In genomic region chr16:57798953-57799618, GRCh38 we compare ENCODE assay signal across 1 cellular context.
A peak's percentile ranks its signal among the peaks of the same experiment; 100 is the strongest.
TF ChIP-seq lines count a peak whose summit lies in the region.

No MANE protein-coding gene starts in this region.

TF ChIP-seq in HepG2, 621 proteins besides CTCF, POLR2A, EP300 and RAD21 (continued from another document):
- TF ChIP-seq, protein P1, sequence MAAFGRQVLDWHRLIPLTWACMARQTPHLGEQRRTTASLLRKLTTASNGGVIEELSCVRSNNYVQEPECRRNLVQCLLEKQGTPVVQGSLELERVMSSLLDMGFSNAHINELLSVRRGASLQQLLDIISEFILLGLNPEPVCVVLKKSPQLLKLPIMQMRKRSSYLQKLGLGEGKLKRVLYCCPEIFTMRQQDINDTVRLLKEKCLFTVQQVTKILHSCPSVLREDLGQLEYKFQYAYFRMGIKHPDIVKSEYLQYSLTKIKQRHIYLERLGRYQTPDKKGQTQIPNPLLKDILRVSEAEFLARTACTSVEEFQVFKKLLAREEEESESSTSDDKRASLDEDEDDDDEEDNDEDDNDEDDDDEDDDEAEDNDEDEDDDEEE (CRISPR knock-in tag; IDR thresholded peaks at IDR 0.05) = 0 out of 2 replicates have a peak, but pooled peaks have one; percentile 26
- TF ChIP-seq, protein P2, sequence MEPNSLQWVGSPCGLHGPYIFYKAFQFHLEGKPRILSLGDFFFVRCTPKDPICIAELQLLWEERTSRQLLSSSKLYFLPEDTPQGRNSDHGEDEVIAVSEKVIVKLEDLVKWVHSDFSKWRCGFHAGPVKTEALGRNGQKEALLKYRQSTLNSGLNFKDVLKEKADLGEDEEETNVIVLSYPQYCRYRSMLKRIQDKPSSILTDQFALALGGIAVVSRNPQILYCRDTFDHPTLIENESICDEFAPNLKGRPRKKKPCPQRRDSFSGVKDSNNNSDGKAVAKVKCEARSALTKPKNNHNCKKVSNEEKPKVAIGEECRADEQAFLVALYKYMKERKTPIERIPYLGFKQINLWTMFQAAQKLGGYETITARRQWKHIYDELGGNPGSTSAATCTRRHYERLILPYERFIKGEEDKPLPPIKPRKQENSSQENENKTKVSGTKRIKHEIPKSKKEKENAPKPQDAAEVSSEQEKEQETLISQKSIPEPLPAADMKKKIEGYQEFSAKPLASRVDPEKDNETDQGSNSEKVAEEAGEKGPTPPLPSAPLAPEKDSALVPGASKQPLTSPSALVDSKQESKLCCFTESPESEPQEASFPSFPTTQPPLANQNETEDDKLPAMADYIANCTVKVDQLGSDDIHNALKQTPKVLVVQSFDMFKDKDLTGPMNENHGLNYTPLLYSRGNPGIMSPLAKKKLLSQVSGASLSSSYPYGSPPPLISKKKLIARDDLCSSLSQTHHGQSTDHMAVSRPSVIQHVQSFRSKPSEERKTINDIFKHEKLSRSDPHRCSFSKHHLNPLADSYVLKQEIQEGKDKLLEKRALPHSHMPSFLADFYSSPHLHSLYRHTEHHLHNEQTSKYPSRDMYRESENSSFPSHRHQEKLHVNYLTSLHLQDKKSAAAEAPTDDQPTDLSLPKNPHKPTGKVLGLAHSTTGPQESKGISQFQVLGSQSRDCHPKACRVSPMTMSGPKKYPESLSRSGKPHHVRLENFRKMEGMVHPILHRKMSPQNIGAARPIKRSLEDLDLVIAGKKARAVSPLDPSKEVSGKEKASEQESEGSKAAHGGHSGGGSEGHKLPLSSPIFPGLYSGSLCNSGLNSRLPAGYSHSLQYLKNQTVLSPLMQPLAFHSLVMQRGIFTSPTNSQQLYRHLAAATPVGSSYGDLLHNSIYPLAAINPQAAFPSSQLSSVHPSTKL (CRISPR knock-in tag; IDR thresholded peaks at IDR 0.05) = no peak
- TF ChIP-seq MTA3 (CRISPR knock-in tag; IDR thresholded peaks at IDR 0.05) (no peak), MAZ (IDR thresholded peaks at IDR 0.05; ENCODE audit: borderline replicate concordance, low read depth, low read length) (no peak), MAZ (CRISPR knock-in tag; IDR thresholded peaks at IDR 0.05; ENCODE audit: low read depth) (no peak), STAT6 (CRISPR knock-in tag; IDR thresholded peaks at IDR 0.05; ENCODE audit: borderline replicate concordance) (no peak), ZBTB20 (CRISPR knock-in tag; IDR thresholded peaks at IDR 0.05; ENCODE audit: borderline replicate concordance, low read depth) (0 out of 2 replicates have a peak, but pooled peaks have one; percentile 50), SP4 (CRISPR knock-in tag; IDR thresholded peaks at IDR 0.05) (no peak), ZNF780A (CRISPR knock-in tag; IDR thresholded peaks at IDR 0.05) (0 out of 2 replicates have a peak, but pooled peaks have one; percentile 39), PITX1 (CRISPR knock-in tag; IDR thresholded peaks at IDR 0.05) (peak; percentile 27; the same call in 1 of the 2 replicates), ZNF501 (CRISPR knock-in tag; IDR thresholded peaks at IDR 0.05) (peak; percentile 12; the same call in 1 of the 2 replicates), TBX2 (CRISPR knock-in tag; IDR thresholded peaks at IDR 0.05; ENCODE audit: borderline replicate concordance) (no peak), ZNF747 (CRISPR knock-in tag; IDR thresholded peaks at IDR 0.05; ENCODE audit: borderline replicate concordance) (0 out of 2 replicates have a peak, but pooled peaks have one; percentile 2), ZKSCAN1 (IDR thresholded peaks at IDR 0.05; ENCODE audit: low read length) (peak; percentile 84), SOX6 (IDR thresholded peaks at IDR 0.05) (no peak), SOX6 (CRISPR knock-in tag; IDR thresholded peaks at IDR 0.05) (no peak), ELF3 (CRISPR knock-in tag; IDR thresholded peaks at IDR 0.05) (0 out of 2 replicates have a peak, but pooled peaks have one; percentile 6), HOXA5 (CRISPR knock-in tag; IDR thresholded peaks at IDR 0.05) (no peak), ZNF124 (CRISPR knock-in tag; IDR thresholded peaks at IDR 0.05) (no peak), ZNF326 (CRISPR knock-in tag; IDR thresholded peaks at IDR 0.05; ENCODE audit: borderline replicate concordance) (no peak), KLF9 (CRISPR knock-in tag; IDR thresholded peaks at IDR 0.05; ENCODE audit: low read depth) (no peak), ZBTB33 (CRISPR knock-in tag; IDR thresholded peaks at IDR 0.05) (no peak), IRF2 (CRISPR knock-in tag; IDR thresholded peaks at IDR 0.05) (0 out of 2 replicates have a peak, but pooled peaks have one; percentile 21)
- TF ChIP-seq, protein P3, sequence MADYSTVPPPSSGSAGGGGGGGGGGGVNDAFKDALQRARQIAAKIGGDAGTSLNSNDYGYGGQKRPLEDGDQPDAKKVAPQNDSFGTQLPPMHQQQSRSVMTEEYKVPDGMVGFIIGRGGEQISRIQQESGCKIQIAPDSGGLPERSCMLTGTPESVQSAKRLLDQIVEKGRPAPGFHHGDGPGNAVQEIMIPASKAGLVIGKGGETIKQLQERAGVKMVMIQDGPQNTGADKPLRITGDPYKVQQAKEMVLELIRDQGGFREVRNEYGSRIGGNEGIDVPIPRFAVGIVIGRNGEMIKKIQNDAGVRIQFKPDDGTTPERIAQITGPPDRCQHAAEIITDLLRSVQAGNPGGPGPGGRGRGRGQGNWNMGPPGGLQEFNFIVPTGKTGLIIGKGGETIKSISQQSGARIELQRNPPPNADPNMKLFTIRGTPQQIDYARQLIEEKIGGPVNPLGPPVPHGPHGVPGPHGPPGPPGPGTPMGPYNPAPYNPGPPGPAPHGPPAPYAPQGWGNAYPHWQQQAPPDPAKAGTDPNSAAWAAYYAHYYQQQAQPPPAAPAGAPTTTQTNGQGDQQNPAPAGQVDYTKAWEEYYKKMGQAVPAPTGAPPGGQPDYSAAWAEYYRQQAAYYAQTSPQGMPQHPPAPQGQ (CRISPR knock-in tag; IDR thresholded peaks at IDR 0.05; ENCODE audit: borderline replicate concordance) = no peak
- TF ChIP-seq, protein P4, sequence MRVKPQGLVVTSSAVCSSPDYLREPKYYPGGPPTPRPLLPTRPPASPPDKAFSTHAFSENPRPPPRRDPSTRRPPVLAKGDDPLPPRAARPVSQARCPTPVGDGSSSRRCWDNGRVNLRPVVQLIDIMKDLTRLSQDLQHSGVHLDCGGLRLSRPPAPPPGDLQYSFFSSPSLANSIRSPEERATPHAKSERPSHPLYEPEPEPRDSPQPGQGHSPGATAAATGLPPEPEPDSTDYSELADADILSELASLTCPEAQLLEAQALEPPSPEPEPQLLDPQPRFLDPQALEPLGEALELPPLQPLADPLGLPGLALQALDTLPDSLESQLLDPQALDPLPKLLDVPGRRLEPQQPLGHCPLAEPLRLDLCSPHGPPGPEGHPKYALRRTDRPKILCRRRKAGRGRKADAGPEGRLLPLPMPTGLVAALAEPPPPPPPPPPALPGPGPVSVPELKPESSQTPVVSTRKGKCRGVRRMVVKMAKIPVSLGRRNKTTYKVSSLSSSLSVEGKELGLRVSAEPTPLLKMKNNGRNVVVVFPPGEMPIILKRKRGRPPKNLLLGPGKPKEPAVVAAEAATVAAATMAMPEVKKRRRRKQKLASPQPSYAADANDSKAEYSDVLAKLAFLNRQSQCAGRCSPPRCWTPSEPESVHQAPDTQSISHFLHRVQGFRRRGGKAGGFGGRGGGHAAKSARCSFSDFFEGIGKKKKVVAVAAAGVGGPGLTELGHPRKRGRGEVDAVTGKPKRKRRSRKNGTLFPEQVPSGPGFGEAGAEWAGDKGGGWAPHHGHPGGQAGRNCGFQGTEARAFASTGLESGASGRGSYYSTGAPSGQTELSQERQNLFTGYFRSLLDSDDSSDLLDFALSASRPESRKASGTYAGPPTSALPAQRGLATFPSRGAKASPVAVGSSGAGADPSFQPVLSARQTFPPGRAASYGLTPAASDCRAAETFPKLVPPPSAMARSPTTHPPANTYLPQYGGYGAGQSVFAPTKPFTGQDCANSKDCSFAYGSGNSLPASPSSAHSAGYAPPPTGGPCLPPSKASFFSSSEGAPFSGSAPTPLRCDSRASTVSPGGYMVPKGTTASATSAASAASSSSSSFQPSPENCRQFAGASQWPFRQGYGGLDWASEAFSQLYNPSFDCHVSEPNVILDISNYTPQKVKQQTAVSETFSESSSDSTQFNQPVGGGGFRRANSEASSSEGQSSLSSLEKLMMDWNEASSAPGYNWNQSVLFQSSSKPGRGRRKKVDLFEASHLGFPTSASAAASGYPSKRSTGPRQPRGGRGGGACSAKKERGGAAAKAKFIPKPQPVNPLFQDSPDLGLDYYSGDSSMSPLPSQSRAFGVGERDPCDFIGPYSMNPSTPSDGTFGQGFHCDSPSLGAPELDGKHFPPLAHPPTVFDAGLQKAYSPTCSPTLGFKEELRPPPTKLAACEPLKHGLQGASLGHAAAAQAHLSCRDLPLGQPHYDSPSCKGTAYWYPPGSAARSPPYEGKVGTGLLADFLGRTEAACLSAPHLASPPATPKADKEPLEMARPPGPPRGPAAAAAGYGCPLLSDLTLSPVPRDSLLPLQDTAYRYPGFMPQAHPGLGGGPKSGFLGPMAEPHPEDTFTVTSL (CRISPR knock-in tag; IDR thresholded peaks at IDR 0.05; ENCODE audit: borderline replicate concordance) = no peak
